In genomic region chr22:46043339-46043738, GRCh38 we compare ENCODE assay signal across 9 cellular contexts.
DNase-seq lines count a peak whose midpoint lies in the region; ATAC-seq, FAIRE-seq and TF ChIP-seq lines count a peak whose summit lies in the region.
"Had no signal": no experiment of that assay in that cellular context is flagged by ENCODE, and none has a peak within 500 bp of the region (broad histone marks: within the 10 kb centered on the region; RNA-seq: fewer than 3 reads in every experiment).

No MANE protein-coding gene starts in this region.

- no peak overlapping the region for H2BK15ac ChIP-seq in IMR-90 (ENCODE audit: low read depth, low read length)

- H3K23ac ChIP-seq in IMR-90 (ENCODE audit: low read depth, low read length) = no peak overlapping the region

- no peak for TF ChIP-seq RAD21 in IMR-90 (IDR thresholded peaks at IDR 0.05; ENCODE audit: low read length)

- H3K56ac ChIP-seq in IMR-90 (ENCODE audit: extremely low read depth, insufficient read depth, low read length) = no peak overlapping the region

- CTCF ChIA-PET in IMR-90 (lab: Yijun Ruan, JAX) = interaction anchor here (0.6 to 1.6 kb wide), 2 partner anchors 28 to 37 kb away, joined by 3 to 5 read pairs; no protein-coding TSS in a partner anchor

- FAIRE-seq in small intestine (lab: Jason Lieb, UNC) = no peak
- FAIRE-seq: GM18507 had no signal

- no peak overlapping the region for H3K9ac ChIP-seq in IMR-90 (ENCODE audit: low read depth, low read length)

- POLR2A ChIA-PET in IMR-90 (lab: Charles Lee; ENCODE audit: unreplicated experiment) = no interaction called here

- peaks cover 20% of the 10 kb centered on the region for H3K4me1 ChIP-seq in IMR-90 (ENCODE audit: control insufficient read depth, insufficient read depth, low read length)
- H3K4me1 ChIP-seq in hepatocyte (ENCODE audit: insufficient read depth) = peaks cover 7% of the 10 kb centered on the region
- H3K4me1 ChIP-seq in small intestine (ENCODE audit: control insufficient read depth in 2 of 2, insufficient read depth in 1 of 2, low read depth in 1 of 2, low read length in 1 of 2) = peaks cover 0 to 3% of the 10 kb centered on the region in 2 donors

- H3K27ac ChIP-seq in IMR-90 (ENCODE audit: insufficient read depth, low read length) = no peak overlapping the region
- H3K27ac ChIP-seq in hepatocyte = no peak overlapping the region
- H3K27ac ChIP-seq in small intestine (ENCODE audit: low read depth in 1 of 2, low read length in 1 of 2) = peak overlapping the region; percentile 61 to 95

- no peaks in the 10 kb centered on the region for H3K9me3 Mint-ChIP-seq in activated T-helper 2 cell treated with anti-CD3 and anti-CD28 coated beads, Interferon-gamma antibody, Interleukin-2, Interleukin-4, amounts not matched to agents 10 μg/mL and 5 μg/mL and 100 μg/mL, durations not matched to agents 14 hours and 24 hours and 36 hours

- in situ Hi-C loops in IMR-90 (cut with MboI; ENCODE audit: low sequenced_read_pairs) = no loop called here

- peak overlapping the region; percentile 46 for H3K27ac Mint-ChIP-seq in activated T-helper 2 cell treated with anti-CD3 and anti-CD28 coated beads, Interferon-gamma antibody, Interleukin-2, Interleukin-4, amounts not matched to agents 10 μg/mL and 5 μg/mL and 100 μg/mL, durations not matched to agents 14 hours and 24 hours and 36 hours

- peak overlapping the region; percentile 98; a peak in 3 of 4 replicates for H4K8ac ChIP-seq in IMR-90 (ENCODE audit: low read depth in 2 of 2, low read length in 2 of 2)

- H2AK9ac ChIP-seq in IMR-90 (replicated peaks; ENCODE audit: low read depth, low read length, poor library complexity) = no peak overlapping the region

- H3K4ac ChIP-seq in IMR-90 (ENCODE audit: low read depth, low read length) = peak overlapping the region; percentile 61; the same call in 1 of the 2 replicates

- H3K79me2 ChIP-seq in hepatocyte = no peaks in the 10 kb centered on the region

- no peaks in the 10 kb centered on the region for H3K27me3 Mint-ChIP-seq in activated T-helper 2 cell treated with anti-CD3 and anti-CD28 coated beads, Interferon-gamma antibody, Interleukin-2, Interleukin-4, amounts not matched to agents 10 μg/mL and 5 μg/mL and 100 μg/mL, durations not matched to agents 14 hours and 24 hours and 36 hours (ENCODE audit: low read depth)

- H3K36me3 ChIP-seq in IMR-90 (ENCODE audit: control insufficient read depth, insufficient read depth, low read length) (no peaks in the 10 kb centered on the region; the same call in 1 of the 2 replicates), hepatocyte (replicated peaks; ENCODE audit: insufficient read depth, low read depth) (no peaks in the 10 kb centered on the region), small intestine (ENCODE audit: control insufficient read depth in 2 of 2, insufficient read depth in 2 of 2, low read length in 2 of 2) (no peaks in the 10 kb centered on the region)

- H3K9me1 ChIP-seq in IMR-90 (ENCODE audit: insufficient read depth, low read length) = peaks cover 6% of the 10 kb centered on the region; the same call in 1 of the 2 replicates

- no peak overlapping the region for H2AFZ ChIP-seq in IMR-90 (replicated peaks; ENCODE audit: low read length, poor library complexity)
- no peak overlapping the region for H2AFZ ChIP-seq in hepatocyte

- H3K14ac ChIP-seq in IMR-90 (replicated peaks; ENCODE audit: low read depth, low read length) = 0 out of 2 replicates have a peak overlapping the region, but pooled peaks have one; percentile 2

- H4K20me1 ChIP-seq in IMR-90 (ENCODE audit: insufficient read depth, low read length) = no peaks in the 10 kb centered on the region
- H4K20me1 ChIP-seq in hepatocyte (ENCODE audit: insufficient read depth, poor library complexity, severe bottlenecking) = no peaks in the 10 kb centered on the region

- H3K4me1 Mint-ChIP-seq in activated T-helper 2 cell treated with anti-CD3 and anti-CD28 coated beads, Interferon-gamma antibody, Interleukin-2, Interleukin-4, amounts not matched to agents 10 μg/mL and 5 μg/mL and 100 μg/mL, durations not matched to agents 14 hours and 24 hours and 36 hours (ENCODE audit: low read depth) = peaks cover 4% of the 10 kb centered on the region

- no peak for DNase-seq in IMR-90
- no peak for DNase-seq in activated T-helper 2 cell treated with anti-CD3 and anti-CD28 coated beads, Interferon-gamma antibody, Interleukin-2, Interleukin-4, amounts not matched to agents 10 μg/mL and 5 μg/mL and 100 μg/mL, durations not matched to agents 14 hours and 24 hours and 36 hours (ENCODE audit: low spot score)
- DNase-seq in hepatocyte (ENCODE audit: low spot score) = no peak
- DNase-seq in small intestine = no peak
- no peak for DNase-seq in GF-D8 (lab: John Stamatoyannopoulos, UW)
- no peak for DNase-seq in NCI-H1105 treated with DMSO at 0.1 percent for 48 hours (lab: John Stamatoyannopoulos, UW)
- no peak for DNase-seq in NCI-H526 (lab: John Stamatoyannopoulos, UW)
- DNase-seq: stimulated activated CD4-positive, alpha-beta T cell treated with anti-CD3 and anti-CD28 coated beads, Interleukin-4, amount 100 ng/mL, for 4 hours had no signal

- no peaks in the 10 kb centered on the region for H3K36me3 Mint-ChIP-seq in activated T-helper 2 cell treated with anti-CD3 and anti-CD28 coated beads, Interferon-gamma antibody, Interleukin-2, Interleukin-4, amounts not matched to agents 10 μg/mL and 5 μg/mL and 100 μg/mL, durations not matched to agents 14 hours and 24 hours and 36 hours (ENCODE audit: low read depth)

- WGBS in IMR-90 (ENCODE audit: extremely low coverage in 2 of 2, insufficient read length in 1 of 2), 2 experiments = no CpG with 5 or more reads among the region's 7 CpGs
- 87% methylated on average over 7 of the region's 7 CpGs for WGBS in hepatocyte (ENCODE audit: low lambda C conversion rate, missing lambda C conversion rate)
- 67 to 72% (median 71%) methylated on average over 7 of the region's 7 CpGs for WGBS in small intestine, 3 donors

- H3K4me3 ChIP-seq in IMR-90 (ENCODE audit: insufficient read depth, low read depth, low read length) (no peak overlapping the region), hepatocyte (no peak overlapping the region), small intestine (ENCODE audit: low read depth in 1 of 2, low read length in 2 of 2) (no peak overlapping the region)

- no peak for ATAC-seq in IMR-90 (ENCODE audit: low read depth)

- dilution Hi-C loops in IMR-90 (cut with HindIII; ENCODE audit: low sequenced_read_pairs, unreplicated experiment) = no loop called here

- 0 out of 2 replicates have a peak overlapping the region, but pooled peaks have one; percentile 44 for H2AK5ac ChIP-seq in IMR-90 (ENCODE audit: low read depth, low read length)

- H3K18ac ChIP-seq in IMR-90 (ENCODE audit: low read depth, low read length) = no peak overlapping the region

- BruUV-seq in IMR-90 (replicated peaks; lab: Mats Ljungman, UMichigan) = no TSS peak

- peak overlapping the region; percentile 98 for H4K5ac ChIP-seq in IMR-90 (ENCODE audit: low read depth, low read length)

- no peak overlapping the region for H2BK5ac ChIP-seq in IMR-90 (ENCODE audit: low read depth, low read length, poor library complexity, severe bottlenecking)

- no peak overlapping the region for H2BK120ac ChIP-seq in IMR-90 (ENCODE audit: low read depth, low read length)

- peak overlapping the region; percentile 74 for H3K4me3 Mint-ChIP-seq in activated T-helper 2 cell treated with anti-CD3 and anti-CD28 coated beads, Interferon-gamma antibody, Interleukin-2, Interleukin-4, amounts not matched to agents 10 μg/mL and 5 μg/mL and 100 μg/mL, durations not matched to agents 14 hours and 24 hours and 36 hours (ENCODE audit: low read depth)

- no peak overlapping the region; the same call in none of the 2 replicates for H4K91ac ChIP-seq in IMR-90 (ENCODE audit: insufficient read depth, low read depth, low read length)

- no peaks in the 10 kb centered on the region for H3K9me2 ChIP-seq in hepatocyte (replicated peaks; ENCODE audit: insufficient read depth)

- no peak for TF ChIP-seq POLR2A in IMR-90 (IDR thresholded peaks at IDR 0.05; ENCODE audit: low read depth, low read length)

- no peak for TF ChIP-seq CTCF in IMR-90 (conservative IDR thresholded peaks at IDR 0.05; ENCODE audit: low read depth, low read length)
- TF ChIP-seq CTCF in hepatocyte (IDR thresholded peaks at IDR 0.05; ENCODE audit: poor library complexity) = no peak

- peaks cover 22 to 42% of the 10 kb centered on the region in 2 experiments for H3K79me1 ChIP-seq in IMR-90 (ENCODE audit: low read depth in 1 of 2, low read length in 2 of 2)

- intact Hi-C loops in IMR-90 (cut with micrococcal nuclease) = no loop called here
- intact Hi-C loops in activated T-helper 2 cell treated with anti-CD3 and anti-CD28 coated beads, Interferon-gamma antibody, Interleukin-2, Interleukin-4, amounts not matched to agents 10 μg/mL and 5 μg/mL and 100 μg/mL, durations not matched to agents 14 hours and 24 hours and 36 hours (cut with micrococcal nuclease) = no loop called here

- no peak overlapping the region for H2BK20ac ChIP-seq in IMR-90 (ENCODE audit: low read depth, low read length)

- H3K9me3 ChIP-seq in IMR-90 (ENCODE audit: control insufficient read depth, insufficient read depth, low read length) = no peaks in the 10 kb centered on the region
- H3K9me3 ChIP-seq in hepatocyte (ENCODE audit: low read depth) = no peaks in the 10 kb centered on the region
- no peaks in the 10 kb centered on the region for H3K9me3 ChIP-seq in small intestine (ENCODE audit: control insufficient read depth, low read depth)

- 0 out of 2 replicates have a peak overlapping the region, but pooled peaks have one; percentile 97 for H3K4me2 ChIP-seq in IMR-90 (ENCODE audit: low read depth, low read length)
- H3K4me2 ChIP-seq in hepatocyte = peak overlapping the region; percentile 89

- H3K27me3 ChIP-seq in IMR-90 (ENCODE audit: control insufficient read depth, insufficient read depth, low read length) (no peaks in the 10 kb centered on the region), hepatocyte (no peaks in the 10 kb centered on the region), small intestine (ENCODE audit: control insufficient read depth in 2 of 2, insufficient read depth in 2 of 2, low read length in 2 of 2) (no peaks in the 10 kb centered on the region)

TF ChIP-seq in IMR-90, 13 proteins besides CTCF, POLR2A, EP300 and RAD21 (continues in another document):
- TF ChIP-seq SMC3 (IDR thresholded peaks at IDR 0.05; ENCODE audit: low read depth, low read length) (no peak), MXI1 (IDR thresholded peaks at IDR 0.05; ENCODE audit: borderline replicate concordance, low read depth, low read length) (no peak), NFE2L2 (IDR thresholded peaks at IDR 0.05; ENCODE audit: low read depth, low read length) (no peak), ELK1 (IDR thresholded peaks at IDR 0.05; ENCODE audit: borderline replicate concordance, low read depth, low read length) (no peak)

Comparison
In these comparisons a context has a peak if more than half of its experiments do, and no peak if none do; other contexts are left out.
1. H3K27ac ChIP-seq: peak in small intestine (2 of 2); none in IMR-90 (single experiment) and hepatocyte (single experiment).